8 cellular contexts compared by ENCODE assay signal in genomic region chr3:9302425-9303181, GRCh38. TPM values are rescaled to one million over a fixed set of nuclear protein-coding genes. Genes with fewer than 3 reads are reported as not detected.
A peak's percentile ranks its signal among the peaks of the same experiment; 100 is the strongest.
DNase-seq lines count a peak whose midpoint lies in the region; ATAC-seq and TF ChIP-seq lines count a peak whose summit lies in the region.

No MANE protein-coding gene starts in this region.

- no peaks in the 10 kb centered on the region for H3K9me3 ChIP-seq in effector memory CD4-positive, alpha-beta T cell (ENCODE audit: control insufficient read depth, low read length)

- peak overlapping the region; percentile 16 for H3K4me3 ChIP-seq in AG09309 (ENCODE audit: control insufficient read depth, low read depth, low read length)
- peak overlapping the region; percentile 26 for H3K4me3 ChIP-seq in effector memory CD4-positive, alpha-beta T cell (ENCODE audit: insufficient read depth, low read depth, low read length, poor library complexity, severe bottlenecking)

- DNase-seq in AG09309 (ENCODE audit: low read depth) = no peak
- peak; percentile 58 for DNase-seq in NCI-H774 (lab: John Stamatoyannopoulos, UW)
- peak; percentile 89 for DNase-seq in activated CD8-positive, alpha-beta memory T cell treated with anti-CD3 and anti-CD28 coated beads for 24 hours
- peak; percentile 47 to 59 (median 56) for DNase-seq in effector memory CD4-positive, alpha-beta T cell
- DNase-seq in lung microvascular endothelial cell (ENCODE audit: low read depth in 2 of 2) = peak; percentile 77 to 90
- DNase-seq in stimulated activated CD4-positive, alpha-beta T cell treated with anti-CD3 and anti-CD28 coated beads, TNF-alpha, amount 100 ng/mL, for 48 hours (ENCODE audit: low read depth in 3 of 3) = peak; percentile 59 to 72 (median 60)

- H3K27me3 ChIP-seq in effector memory CD4-positive, alpha-beta T cell (replicated peaks; ENCODE audit: control insufficient read depth, insufficient read depth, low read length, poor library complexity, severe bottlenecking) = peaks cover 3% of the 10 kb centered on the region

- no peaks in the 10 kb centered on the region for H3K36me3 ChIP-seq in effector memory CD4-positive, alpha-beta T cell (ENCODE audit: control insufficient read depth, insufficient read depth, low read length)

- peak; percentile 95 for TF ChIP-seq CTCF in AG09309 (IDR thresholded peaks at IDR 0.05; ENCODE audit: control insufficient read depth, insufficient read depth, low read depth, low read length, missing control alignments)

- H3K4me1 ChIP-seq in effector memory CD4-positive, alpha-beta T cell (ENCODE audit: control insufficient read depth, insufficient read depth, low read length, poor library complexity, severe bottlenecking) = no peaks in the 10 kb centered on the region

- no peak overlapping the region for H3K27ac ChIP-seq in effector memory CD4-positive, alpha-beta T cell (ENCODE audit: insufficient read depth, low read length, poor library complexity, severe bottlenecking)

- ATAC-seq in GM18909 (IDR thresholded peaks at IDR 0.05; ENCODE audit: poor library complexity, unreplicated experiment) (peak; percentile 95), HG03378 (IDR thresholded peaks at IDR 0.05; ENCODE audit: unreplicated experiment) (peak; percentile 87)

RNA-seq across cellular contexts. Expression of gene SRGAP3, which starts 53.2 kb away (rescaled TPM):
- total RNA-seq in lung microvascular endothelial cell = 0.44 and 8.3 TPM in 2 replicates
